1 cellular context compared by ENCODE assay signal in genomic region chr3:149736180-149737100, GRCh38.
TF ChIP-seq lines count a peak whose summit lies in the region.

No MANE protein-coding gene starts in this region.

TF ChIP-seq in K562, 482 proteins besides CTCF, POLR2A, EP300 and RAD21:
- TF ChIP-seq ARID4B (CRISPR knock-in tag; IDR thresholded peaks at IDR 0.05) (no peak), ZNF780A (CRISPR knock-in tag; IDR thresholded peaks at IDR 0.05) (no peak), RERE (CRISPR knock-in tag; IDR thresholded peaks at IDR 0.05; ENCODE audit: borderline replicate concordance) (no peak), CBFA2T3 (IDR thresholded peaks at IDR 0.05) (0 out of 2 replicates have a peak, but pooled peaks have one; percentile 11), ZNF766 (CRISPR knock-in tag; conservative IDR thresholded peaks at IDR 0.05) (no peak), NR2C1 (IDR thresholded peaks at IDR 0.05) (no peak), NR2C1 (tag; IDR thresholded peaks at IDR 0.05) (no peak), TCF3 (CRISPR knock-in tag; IDR thresholded peaks at IDR 0.05) (peak; percentile 39; the same call in 1 of the 2 replicates), TAL1 (IDR thresholded peaks at IDR 0.05) (0 out of 2 replicates have a peak, but pooled peaks have one; percentile 9)
